Comparison of ENCODE assay signal across 42 cellular contexts in the genomic region with DNA sequence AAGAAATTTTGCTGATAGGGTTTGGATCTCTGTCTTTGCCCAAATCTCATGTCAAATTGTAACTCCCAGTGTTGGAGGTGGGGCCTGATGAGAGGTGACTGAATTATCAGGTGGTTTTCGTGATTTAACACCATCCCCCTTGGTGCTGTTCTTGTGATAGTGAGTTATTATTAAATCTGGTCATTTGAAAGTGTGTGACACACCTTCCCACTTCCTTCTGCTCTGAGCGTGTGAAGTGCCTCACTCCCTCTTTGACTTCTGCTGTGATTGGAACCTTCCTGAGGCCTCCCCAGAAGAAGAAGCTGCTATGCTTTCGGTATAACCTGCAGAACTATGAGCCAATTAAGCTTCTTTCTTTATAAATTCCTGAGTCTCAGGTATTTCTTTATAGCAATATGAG.
"Had no signal": no experiment of that assay in that cellular context is flagged by ENCODE, and none has a peak within 500 bp of the region (broad histone marks: within the 10 kb centered on the region; RNA-seq: fewer than 3 reads in every experiment).

No MANE protein-coding gene starts in this region.

- H3K27ac Mint-ChIP-seq: activated CD4-positive, alpha-beta memory T cell treated with anti-CD3 and anti-CD28 coated beads, Interleukin-2, amount 10 ng/mL, durations not matched to agents 7 days and 5 days; activated CD4-positive, alpha-beta T cell treated with anti-CD3 and anti-CD28 coated beads for 36 hours; activated CD4-positive, alpha-beta T cell treated with anti-CD3 and anti-CD28 coated beads, Interleukin-2, amount 10 ng/mL, durations not matched to agents 7 days and 5 days; activated CD8-positive, alpha-beta T cell treated with anti-CD3 and anti-CD28 coated beads, Interleukin-2, amount 10 ng/mL, durations not matched to agents 7 days and 5 days; activated naive CD4-positive, alpha-beta T cell treated with anti-CD3 and anti-CD28 coated beads, Interleukin-2, amount 10 ng/mL, durations not matched to agents 7 days and 5 days; activated naive CD8-positive, alpha-beta T cell; activated naive CD8-positive, alpha-beta T cell treated with anti-CD3 and anti-CD28 coated beads, Interleukin-2, amount 10 ng/mL, durations not matched to agents 7 days and 5 days; activated naive CD8-positive, alpha-beta T cell treated with anti-CD3 and anti-CD28 coated beads, Interleukin-2, amount 50 U/mL, for 24 hours; activated T-cell treated with anti-CD3 and anti-CD28 coated beads, Interleukin-2, amount 50 U/mL, for 72 hours; activated T-helper 1 cell treated with anti-CD3 and anti-CD28 coated beads, Interleukin-12 subunit alpha, Interleukin-12 subunit beta, Interleukin-2, Interleukin-4 antibody, amounts not matched to agents 30 ng/mL and 10 ng/mL and 1 ng/mL, durations not matched to agents 14 hours and 24 hours and 36 hours; activated T-helper 17 cell treated with anti-CD3 and anti-CD28 coated beads, Interleukin-2, amount 50 U/mL, for 72 hours; brain; T-helper 1 cell treated with Interleukin-12 subunit alpha and Interleukin-12 subunit beta and Interleukin-4 antibody, amounts not matched to agents 30 μg/mL and 1 μg/mL, for 36 hours; T-helper 2 cell treated with Interferon-gamma antibody and Interleukin-4, amounts not matched to agents 5 μg/mL and 100 μg/mL, for 36 hours had no signal

- H3K4me1 Mint-ChIP-seq: activated CD4-positive, alpha-beta memory T cell treated with anti-CD3 and anti-CD28 coated beads, Interleukin-2, amount 10 ng/mL, durations not matched to agents 7 days and 5 days; activated CD4-positive, alpha-beta T cell treated with anti-CD3 and anti-CD28 coated beads for 36 hours; activated CD4-positive, alpha-beta T cell treated with anti-CD3 and anti-CD28 coated beads, Interleukin-2, amount 10 ng/mL, durations not matched to agents 7 days and 5 days; activated naive CD4-positive, alpha-beta T cell treated with anti-CD3 and anti-CD28 coated beads, Interleukin-2, amount 10 ng/mL, durations not matched to agents 7 days and 5 days; activated naive CD4-positive, alpha-beta T cell treated with anti-CD3 and anti-CD28 coated beads, Interleukin-2, amount 50 U/mL, for 24 hours; activated naive CD8-positive, alpha-beta T cell treated with anti-CD3 and anti-CD28 coated beads, Interleukin-2, amount 10 ng/mL, durations not matched to agents 7 days and 5 days; activated naive CD8-positive, alpha-beta T cell treated with anti-CD3 and anti-CD28 coated beads, Interleukin-2, amount 50 U/mL, for 24 hours; activated T-helper 17 cell treated with anti-CD3 and anti-CD28 coated beads, Interleukin-2, amount 50 U/mL, for 72 hours; brain; central memory CD8-positive, alpha-beta T cell had no signal

- H3K36me3 ChIP-seq: ascending aorta, cardiac muscle cell had no signal

- H3K4me3 Mint-ChIP-seq: activated CD4-positive, alpha-beta memory T cell treated with anti-CD3 and anti-CD28 coated beads, Interleukin-2, amount 10 ng/mL, durations not matched to agents 7 days and 5 days; activated CD4-positive, alpha-beta T cell treated with anti-CD3 and anti-CD28 coated beads for 36 hours; activated CD4-positive, alpha-beta T cell treated with anti-CD3 and anti-CD28 coated beads, Interleukin-2, amount 10 ng/mL, durations not matched to agents 7 days and 5 days; activated CD8-positive, alpha-beta T cell treated with anti-CD3 and anti-CD28 coated beads, Interleukin-2, amount 10 ng/mL, durations not matched to agents 7 days and 5 days; activated naive CD4-positive, alpha-beta T cell treated with anti-CD3 and anti-CD28 coated beads, Interleukin-2, amount 10 ng/mL, durations not matched to agents 7 days and 5 days; activated naive CD4-positive, alpha-beta T cell treated with anti-CD3 and anti-CD28 coated beads, Interleukin-2, amount 50 U/mL, for 24 hours; activated naive CD8-positive, alpha-beta T cell; activated naive CD8-positive, alpha-beta T cell treated with anti-CD3 and anti-CD28 coated beads, Interleukin-2, amount 10 ng/mL, durations not matched to agents 7 days and 5 days; activated naive CD8-positive, alpha-beta T cell treated with anti-CD3 and anti-CD28 coated beads, Interleukin-2, amount 50 U/mL, for 24 hours; activated T-cell treated with anti-CD3 and anti-CD28 coated beads, Interleukin-2, amount 50 U/mL, for 4 hours; activated T-cell treated with anti-CD3 and anti-CD28 coated beads, Interleukin-2, amount 50 U/mL, for 72 hours; activated T-helper 1 cell treated with anti-CD3 and anti-CD28 coated beads, Interleukin-12 subunit alpha, Interleukin-12 subunit beta, Interleukin-2, Interleukin-4 antibody, amounts not matched to agents 30 ng/mL and 10 ng/mL and 1 ng/mL, durations not matched to agents 14 hours and 24 hours and 36 hours; activated T-helper 17 cell treated with anti-CD3 and anti-CD28 coated beads, Interleukin-2, amount 50 U/mL, for 72 hours; brain; central memory CD8-positive, alpha-beta T cell; T-helper 1 cell treated with Interleukin-12 subunit alpha and Interleukin-12 subunit beta and Interleukin-4 antibody, amounts not matched to agents 30 μg/mL and 1 μg/mL, for 36 hours; T-helper 2 cell treated with Interferon-gamma antibody and Interleukin-4, amounts not matched to agents 5 μg/mL and 100 μg/mL, for 36 hours had no signal

- FAIRE-seq: bronchial epithelial cell, TTC549 had no signal

- H3K27me3 Mint-ChIP-seq: activated CD4-positive, alpha-beta memory T cell treated with anti-CD3 and anti-CD28 coated beads, Interleukin-2, amount 10 ng/mL, durations not matched to agents 7 days and 5 days; activated CD4-positive, alpha-beta T cell treated with anti-CD3 and anti-CD28 coated beads for 36 hours; activated CD4-positive, alpha-beta T cell treated with anti-CD3 and anti-CD28 coated beads, Interleukin-2, amount 10 ng/mL, durations not matched to agents 7 days and 5 days; activated naive CD4-positive, alpha-beta T cell treated with anti-CD3 and anti-CD28 coated beads, Interleukin-2, amount 10 ng/mL, durations not matched to agents 7 days and 5 days; activated naive CD4-positive, alpha-beta T cell treated with anti-CD3 and anti-CD28 coated beads, Interleukin-2, amount 50 U/mL, for 24 hours; activated naive CD8-positive, alpha-beta T cell; activated naive CD8-positive, alpha-beta T cell treated with anti-CD3 and anti-CD28 coated beads, Interleukin-2, amount 10 ng/mL, durations not matched to agents 7 days and 5 days; activated naive CD8-positive, alpha-beta T cell treated with anti-CD3 and anti-CD28 coated beads, Interleukin-2, amount 50 U/mL, for 24 hours; activated T-helper 17 cell treated with anti-CD3 and anti-CD28 coated beads, Interleukin-2, amount 50 U/mL, for 72 hours; brain; central memory CD8-positive, alpha-beta T cell had no signal

- H3K27ac ChIP-seq: ascending aorta, cardiac muscle cell, VCaP had no signal

- DNase-seq: activated CD4-positive, alpha-beta memory T cell treated with anti-CD3 and anti-CD28 coated beads, Interleukin-2, amount 10 ng/mL, durations not matched to agents 7 days and 5 days; activated CD4-positive, alpha-beta T cell treated with anti-CD3 and anti-CD28 coated beads for 1 hour; activated CD4-positive, alpha-beta T cell treated with anti-CD3 and anti-CD28 coated beads for 36 hours; activated CD4-positive, alpha-beta T cell treated with anti-CD3 and anti-CD28 coated beads for 48 hours; activated CD4-positive, alpha-beta T cell treated with anti-CD3 and anti-CD28 coated beads, Interleukin-2, amount 10 ng/mL, durations not matched to agents 7 days and 5 days; activated CD4-positive, alpha-beta T cell treated with anti-CD3 and anti-CD28 coated beads, Interleukin-2, amount 50 U/mL, for 48 hours; activated CD4-positive, CD25-positive, alpha-beta regulatory T cell; activated CD8-positive, alpha-beta memory T cell treated with anti-CD3 and anti-CD28 coated beads for 24 hours; activated CD8-positive, alpha-beta memory T cell treated with anti-CD3 and anti-CD28 coated beads, Interleukin-2, amount 50 U/mL, for 4 hours; activated CD8-positive, alpha-beta T cell treated with anti-CD3 and anti-CD28 coated beads, Interleukin-2, amount 10 ng/mL, durations not matched to agents 7 days and 5 days; activated effector memory CD4-positive, alpha-beta T cell treated with Interleukin-2 at 50 U/mL for 16 hours; activated gamma-delta T cell; activated naive CD4-positive, alpha-beta T cell treated with anti-CD3 and anti-CD28 coated beads, Interleukin-2, amount 10 ng/mL, durations not matched to agents 7 days and 5 days; activated naive CD4-positive, alpha-beta T cell treated with Interleukin-2 at 50 U/mL for 16 hours; activated naive CD8-positive, alpha-beta T cell treated with anti-CD3 and anti-CD28 coated beads, Interleukin-2, amount 10 ng/mL, durations not matched to agents 7 days and 5 days; activated naive CD8-positive, alpha-beta T cell treated with anti-CD3 and anti-CD28 coated beads, Interleukin-2, amount 50 U/mL, for 24 hours; activated T-cell treated with anti-CD3 and anti-CD28 coated beads for 4 hours; activated T-cell treated with anti-CD3 and anti-CD28 coated beads, Interleukin-2, amount 50 U/mL, for 1 hour; activated T-cell treated with anti-CD3 and anti-CD28 coated beads, Interleukin-2, amount 50 U/mL, for 4 hours; activated T-cell treated with anti-CD3 and anti-CD28 coated beads, Interleukin-2, amount 50 U/mL, for 72 hours; amygdala; anterior cingulate cortex; caudate nucleus; cerebellar nuclear complex; SW 1271; T-helper 1 cell; T-helper 2 cell; T-helper 9 cell had no signal

- ATAC-seq: activated CD4-positive, alpha-beta T cell treated with anti-CD3 and anti-CD28 coated beads for 36 hours; activated CD4-positive, CD25-positive, alpha-beta regulatory T cell treated with anti-CD3 and anti-CD28 coated beads, Interleukin-2, amount 50 U/mL, for 24 hours; activated CD8-positive, alpha-beta T cell treated with anti-CD3 and anti-CD28 coated beads, Interleukin-2, amount 10 ng/mL, durations not matched to agents 7 days and 5 days; activated naive CD8-positive, alpha-beta T cell treated with anti-CD3 and anti-CD28 coated beads, Interleukin-2, amount 50 U/mL, for 24 hours; activated T-cell treated with anti-CD3 and anti-CD28 coated beads, Interleukin-2, amount 50 U/mL, for 4 hours; activated T-cell treated with anti-CD3 and anti-CD28 coated beads, Interleukin-2, amount 50 U/mL, for 72 hours; activated T-helper 17 cell treated with anti-CD3 and anti-CD28 coated beads, Interleukin-2, amount 50 U/mL, for 72 hours had no signal

- H3K9me3 Mint-ChIP-seq: activated CD4-positive, alpha-beta T cell treated with anti-CD3 and anti-CD28 coated beads, Interleukin-2, amount 10 ng/mL, durations not matched to agents 7 days and 5 days; activated naive CD4-positive, alpha-beta T cell treated with anti-CD3 and anti-CD28 coated beads, Interleukin-2, amount 50 U/mL, for 24 hours had no signal

- H3K4me1 ChIP-seq: ascending aorta had no signal

- H3K9me3 ChIP-seq: ascending aorta had no signal

- H3K36me3 Mint-ChIP-seq: activated naive CD4-positive, alpha-beta T cell treated with anti-CD3 and anti-CD28 coated beads, Interleukin-2, amount 10 ng/mL, durations not matched to agents 7 days and 5 days; activated naive CD4-positive, alpha-beta T cell treated with anti-CD3 and anti-CD28 coated beads, Interleukin-2, amount 50 U/mL, for 24 hours; activated naive CD8-positive, alpha-beta T cell; activated naive CD8-positive, alpha-beta T cell treated with anti-CD3 and anti-CD28 coated beads, Interleukin-2, amount 10 ng/mL, durations not matched to agents 7 days and 5 days; brain had no signal

- H3K27me3 ChIP-seq: ascending aorta, cardiac muscle cell had no signal

- H3K4me3 ChIP-seq: ascending aorta, cardiac muscle cell had no signal
